Comparison of ENCODE assay signal across 8 cellular contexts in genomic region chr3:30541156-30541555, GRCh38.
DNase-seq lines count a peak whose midpoint lies in the region; TF ChIP-seq lines count a peak whose summit lies in the region.
"Not testable (repeated sequence)": the region's sequence is repeated elsewhere in the genome, so short reads cannot be mapped to it uniquely, and the experiment has no call there.

No MANE protein-coding gene starts in this region.

- TF ChIP-seq EP300 in SK-N-SH (IDR thresholded peaks at IDR 0.05; ENCODE audit: borderline replicate concordance in 1 of 2, low read depth in 1 of 2, low read length in 1 of 2), result not testable (repeated sequence)

- H3K4me2 ChIP-seq in SK-N-SH; mammary epithelial cell (ENCODE audit: insufficient read depth, low read depth, low read length): not testable (repeated sequence)

- H3K36me3 ChIP-seq in SK-N-SH (replicated peaks in 1 of 2; ENCODE audit: control insufficient read depth in 1 of 2, insufficient read depth in 2 of 2, low read length in 1 of 2); mammary epithelial cell (ENCODE audit: insufficient read depth, low read length): not testable (repeated sequence)

- not testable (repeated sequence) for H4K20me1 ChIP-seq in SK-N-SH (ENCODE audit: insufficient read depth); mammary epithelial cell (ENCODE audit: insufficient read depth, low read length)

- H3K27ac ChIP-seq in SK-N-SH (ENCODE audit: low read depth in 2 of 2, low read length in 1 of 2), result peak overlapping the region in 1 of 2 experiments; percentile 91; a peak in 1 of 4 replicates
- H3K27ac ChIP-seq in mammary epithelial cell (ENCODE audit: insufficient read depth, low read depth, low read length), result not testable (repeated sequence)

- not testable (repeated sequence) for H3K9me3 ChIP-seq in SK-N-SH; mammary epithelial cell (replicated peaks; ENCODE audit: insufficient read depth, low read length)

- TSS peak; percentile 98 for BruUV-seq in mammary epithelial cell (replicated peaks; lab: Mats Ljungman, UMichigan)

- DNase-seq in DMS 273 treated with DMSO at 0.1 percent for 48 hours (lab: John Stamatoyannopoulos, UW), result peak; percentile 0
- DNase-seq in EH (ENCODE audit: low read depth), result peak; percentile 55
- DNase-seq in ELR (ENCODE audit: low read depth), result peak; percentile 12
- peak; percentile 8 for DNase-seq in M059J (ENCODE audit: low read depth)
- peak; percentile 48 for DNase-seq in NCI-H526 treated with DMSO at 0.1 percent for 48 hours (lab: John Stamatoyannopoulos, UW)
- DNase-seq in RPMI7951 (ENCODE audit: low read depth), result peak; percentile 54
- not testable (repeated sequence) for DNase-seq in SK-N-SH, mammary epithelial cell

- TF ChIP-seq CTCF in SK-N-SH (IDR thresholded peaks at IDR 0.05); mammary epithelial cell (conservative IDR thresholded peaks at IDR 0.05 in 1 of 2, IDR thresholded peaks at IDR 0.05 in 1 of 2; ENCODE audit: extremely low read depth in 1 of 2, insufficient read depth in 1 of 2, low read depth in 1 of 2, low read length in 2 of 2): not testable (repeated sequence)

- not testable (repeated sequence) for H2AFZ ChIP-seq in SK-N-SH (ENCODE audit: low read depth); mammary epithelial cell (ENCODE audit: low read depth, low read length)

- dilution Hi-C loops in mammary epithelial cell (cut with HindIII; ENCODE audit: low sequenced_read_pairs), result not testable (repeated sequence)

- CTCF ChIA-PET in SK-N-SH (lab: Yijun Ruan, JAX); mammary epithelial cell (lab: Charles Lee; ENCODE audit: low non-redundant PET): not testable (repeated sequence)

- not testable (repeated sequence) for H3K9me2 ChIP-seq in SK-N-SH

- intact Hi-C loops in mammary epithelial cell (cut with micrococcal nuclease), result not testable (repeated sequence)

- H3F3A ChIP-seq in SK-N-SH (replicated peaks; ENCODE audit: insufficient read depth), result peaks cover 40% of the 10 kb centered on the region

- not testable (repeated sequence) for H3K27me3 ChIP-seq in SK-N-SH (ENCODE audit: insufficient read depth); mammary epithelial cell (ENCODE audit: insufficient read depth, low read length)

- H3K79me2 ChIP-seq in SK-N-SH (ENCODE audit: insufficient read depth); mammary epithelial cell (ENCODE audit: insufficient read depth, low read length): not testable (repeated sequence)

- POLR2A ChIA-PET in SK-N-SH (lab: Yijun Ruan, JAX), result not testable (repeated sequence)

- H3K4me3 ChIP-seq in SK-N-SH (ENCODE audit: low read depth in 2 of 2, low read length in 1 of 2); mammary epithelial cell (replicated peaks in 1 of 3; ENCODE audit: insufficient read depth in 1 of 3, low read depth in 2 of 3, low read length in 3 of 3): not testable (repeated sequence)

- not testable (repeated sequence) for H3K9ac ChIP-seq in SK-N-SH; mammary epithelial cell (ENCODE audit: insufficient read depth, low read length)

- TF ChIP-seq RAD21 in SK-N-SH (IDR thresholded peaks at IDR 0.05; ENCODE audit: low read length), result not testable (repeated sequence)

- in situ Hi-C loops in mammary epithelial cell (cut with MboI; ENCODE audit: low sequenced_read_pairs in 2 of 2), result not testable (repeated sequence)

- H3K4me1 ChIP-seq in SK-N-SH (ENCODE audit: control insufficient read depth in 1 of 2, insufficient read depth in 2 of 2, low read depth in 1 of 2, low read length in 1 of 2), result peaks cover 0 to 36% of the 10 kb centered on the region in 2 experiments; a peak in 3 of 4 replicates
- H3K4me1 ChIP-seq in mammary epithelial cell (ENCODE audit: insufficient read depth, low read length), result peaks cover 42% of the 10 kb centered on the region

TF ChIP-seq in SK-N-SH, 30 proteins besides CTCF, POLR2A, EP300 and RAD21:
- TF ChIP-seq TCF12 (IDR thresholded peaks at IDR 0.05), result peak; percentile 46; the same call in 1 of the 2 replicates
